Comparison of ENCODE assay signal across 1 cellular context in genomic region chr2:185537689-185538088, GRCh38.
TF ChIP-seq lines count a peak whose summit lies in the region.

No MANE protein-coding gene starts in this region.

TF ChIP-seq in HepG2, 621 proteins besides CTCF, POLR2A, EP300 and RAD21 (continued from another document):
- TF ChIP-seq BCLAF1 (IDR thresholded peaks at IDR 0.05) = no peak
- no peak for TF ChIP-seq NPAS2 (CRISPR knock-in tag; IDR thresholded peaks at IDR 0.05; ENCODE audit: borderline replicate concordance)
